ENCODE assay signal across 8 cellular contexts in genomic region chr2:174699993-174700766, GRCh38.
A peak's percentile ranks its signal among the peaks of the same experiment; 100 is the strongest.
DNase-seq lines count a peak whose midpoint lies in the region; ATAC-seq and TF ChIP-seq lines count a peak whose summit lies in the region.

No MANE protein-coding gene starts in this region.

- H3K27ac Mint-ChIP-seq in endothelial cell (ENCODE audit: unreplicated experiment), result no peak overlapping the region

- peaks cover 5% of the 10 kb centered on the region for H3K27me3 Mint-ChIP-seq in endothelial cell (ENCODE audit: unreplicated experiment)

- H3K36me3 ChIP-seq in BE2C, result no peaks in the 10 kb centered on the region

- no peaks in the 10 kb centered on the region for H3K36me3 Mint-ChIP-seq in endothelial cell (ENCODE audit: low read depth, unreplicated experiment)

- H3K4me3 ChIP-seq in BE2C (ENCODE audit: low read depth, low read length), result no peak overlapping the region

- H3K4me1 Mint-ChIP-seq in endothelial cell (ENCODE audit: unreplicated experiment), result peaks cover 3% of the 10 kb centered on the region

- DNase-seq in BE2C, result no peak
- DNase-seq in SK-MEL-5 (ENCODE audit: low read depth, low spot score), result peak; percentile 63
- peak; percentile 45 for DNase-seq in endothelial cell (ENCODE audit: low spot score)
- DNase-seq in mucosa of gallbladder (ENCODE audit: low spot score), result peak; percentile 34

- no peaks in the 10 kb centered on the region for H3K27me3 ChIP-seq in BE2C

- no peaks in the 10 kb centered on the region for H3K4me1 ChIP-seq in BE2C

- H3K9me3 ChIP-seq in BE2C, result no peaks in the 10 kb centered on the region

- in situ Hi-C loops in SK-MEL-5 (cut with HindIII; ENCODE audit: low pct_unique_long_range_greater_than_20kb, low sequenced_read_pairs), result no loop called here

- no peaks in the 10 kb centered on the region for H3K9me3 Mint-ChIP-seq in endothelial cell (ENCODE audit: unreplicated experiment)

- no peak for ATAC-seq in GM19328 (IDR thresholded peaks at IDR 0.05; ENCODE audit: unreplicated experiment)
- ATAC-seq in GM21381 (IDR thresholded peaks at IDR 0.05; ENCODE audit: unreplicated experiment), result no peak

- no peak overlapping the region for H3K4me3 Mint-ChIP-seq in endothelial cell (ENCODE audit: unreplicated experiment)

- TF ChIP-seq CTCF in BE2C (IDR thresholded peaks at IDR 0.05; ENCODE audit: low read depth, low read length), result peak; percentile 47
- peak; percentile 59 for TF ChIP-seq CTCF in GM12873 (IDR thresholded peaks at IDR 0.05; ENCODE audit: insufficient read depth, low read depth, low read length, missing control alignments)
- TF ChIP-seq CTCF in LNCAP (IDR thresholded peaks at IDR 0.05), result peak; percentile 66
- peak; percentile 88 for TF ChIP-seq CTCF in endothelial cell (IDR thresholded peaks at IDR 0.05; ENCODE audit: unreplicated experiment)
